8 cellular contexts compared by ENCODE assay signal in genomic region chr5:179796877-179797608, GRCh38. TPM values are rescaled to one million over a fixed set of nuclear protein-coding genes. Genes with fewer than 3 reads are reported as not detected.
DNase-seq lines count a peak whose midpoint lies in the region; ATAC-seq and TF ChIP-seq lines count a peak whose summit lies in the region.

No MANE protein-coding gene starts in this region.

- no peaks in the 10 kb centered on the region for H3K27me3 Mint-ChIP-seq in activated T-cell treated with anti-CD3 and anti-CD28 coated beads, Interleukin-2, amount 50 U/mL, for 4 hours (ENCODE audit: low read depth)
- H3K27me3 Mint-ChIP-seq in activated naive CD8-positive, alpha-beta T cell treated with anti-CD3 and anti-CD28 coated beads for 36 hours = no peaks in the 10 kb centered on the region
- no peaks in the 10 kb centered on the region for H3K27me3 Mint-ChIP-seq in memory B cell

- H3K36me3 Mint-ChIP-seq in activated T-cell treated with anti-CD3 and anti-CD28 coated beads, Interleukin-2, amount 50 U/mL, for 4 hours (ENCODE audit: insufficient read depth) = peaks cover 10% of the 10 kb centered on the region
- H3K36me3 Mint-ChIP-seq in activated naive CD8-positive, alpha-beta T cell treated with anti-CD3 and anti-CD28 coated beads for 36 hours = peaks cover 8% of the 10 kb centered on the region
- peaks cover 6% of the 10 kb centered on the region for H3K36me3 Mint-ChIP-seq in memory B cell

- H3K9me3 Mint-ChIP-seq in activated T-cell treated with anti-CD3 and anti-CD28 coated beads, Interleukin-2, amount 50 U/mL, for 4 hours = no peaks in the 10 kb centered on the region
- H3K9me3 Mint-ChIP-seq in activated naive CD8-positive, alpha-beta T cell treated with anti-CD3 and anti-CD28 coated beads for 36 hours = no peaks in the 10 kb centered on the region
- H3K9me3 Mint-ChIP-seq in memory B cell = no peaks in the 10 kb centered on the region

- no peaks in the 10 kb centered on the region for H3K9me3 ChIP-seq in tibial artery

- peak overlapping the region; percentile 61 to 75 for H3K4me3 ChIP-seq in tibial artery

- H3K27ac Mint-ChIP-seq in activated naive CD8-positive, alpha-beta T cell treated with anti-CD3 and anti-CD28 coated beads for 36 hours = peak overlapping the region; percentile 42
- peak overlapping the region; percentile 32 for H3K27ac Mint-ChIP-seq in memory B cell

- ATAC-seq in activated T-cell treated with anti-CD3 and anti-CD28 coated beads, Interleukin-2, amount 50 U/mL, for 4 hours = no peak
- ATAC-seq in memory B cell (ENCODE audit: low read depth) (no peak), GM19328 (IDR thresholded peaks at IDR 0.05; ENCODE audit: unreplicated experiment) (no peak)

- H3K27me3 ChIP-seq in tibial artery = no peaks in the 10 kb centered on the region

- H3K4me1 ChIP-seq in tibial artery = peaks cover 0 to 57% (median 44%) of the 10 kb centered on the region in 4 donors

- peaks cover 35 to 52% (median 44%) of the 10 kb centered on the region in 3 donors for H3K36me3 ChIP-seq in tibial artery

- peak overlapping the region; percentile 78 to 83 for H3K27ac ChIP-seq in tibial artery

- DNase-seq in activated T-cell treated with anti-CD3 and anti-CD28 coated beads, Interleukin-2, amount 50 U/mL, for 4 hours = no peak
- DNase-seq in activated T-cell treated with anti-CD3 and anti-CD28 coated beads, Interleukin-2, amount 50 U/mL, for 1 hour = no peak
- no peak for DNase-seq in activated naive CD8-positive, alpha-beta T cell treated with anti-CD3 and anti-CD28 coated beads for 36 hours
- DNase-seq in memory B cell (ENCODE audit: low spot score in 2 of 2) (no peak), tibial artery (peak in 1 of 2 donors; percentile 68), NCI-H2107 treated with DMSO at 0.1 percent for 48 hours (lab: John Stamatoyannopoulos, UW; ENCODE audit: unreplicated experiment) (no peak), NCI-H1436 (lab: John Stamatoyannopoulos, UW) (no peak)

- intact Hi-C loops in tibial artery (cut with DNase I; ENCODE audit: low total_unique reads) = loop anchor here (5.0 kb wide), 1 partner anchor 35 kb away; no protein-coding TSS in a partner anchor

- H3K4me1 Mint-ChIP-seq in activated T-cell treated with anti-CD3 and anti-CD28 coated beads, Interleukin-2, amount 50 U/mL, for 4 hours (ENCODE audit: low read depth) = peaks cover 31% of the 10 kb centered on the region
- peaks cover 25% of the 10 kb centered on the region for H3K4me1 Mint-ChIP-seq in activated naive CD8-positive, alpha-beta T cell treated with anti-CD3 and anti-CD28 coated beads for 36 hours
- peaks cover 31% of the 10 kb centered on the region for H3K4me1 Mint-ChIP-seq in memory B cell

- TF ChIP-seq CTCF in tibial artery (IDR thresholded peaks at IDR 0.05) = no peak

- peak overlapping the region; percentile 56 for H3K4me3 Mint-ChIP-seq in activated T-cell treated with anti-CD3 and anti-CD28 coated beads, Interleukin-2, amount 50 U/mL, for 4 hours
- peak overlapping the region; percentile 63 for H3K4me3 Mint-ChIP-seq in activated naive CD8-positive, alpha-beta T cell treated with anti-CD3 and anti-CD28 coated beads for 36 hours
- peak overlapping the region; percentile 75 for H3K4me3 Mint-ChIP-seq in memory B cell

RNA-seq across cellular contexts. Expression of gene LTC4S, which starts 3.3 kb away (rescaled TPM):
- 1 to 10 TPM in 1 of 3 donors, under 1 TPM in 2; 0.37 to 2.3 (median 0.61) TPM for total RNA-seq in activated T-cell treated with anti-CD3 and anti-CD28 coated beads, Interleukin-2, amount 50 U/mL, for 4 hours
- under 1 TPM in 1 of 2 experiments, not detected in 1; 0.29 TPM for total RNA-seq in activated naive CD8-positive, alpha-beta T cell treated with anti-CD3 and anti-CD28 coated beads for 36 hours

RNA-seq across cellular contexts. Expression of gene MGAT4B, which starts 9.6 kb away (rescaled TPM):
- 10 to 100 TPM; 43.6 to 63.7 (median 54.5) TPM for total RNA-seq in activated T-cell treated with anti-CD3 and anti-CD28 coated beads, Interleukin-2, amount 50 U/mL, for 4 hours
- total RNA-seq in activated naive CD8-positive, alpha-beta T cell treated with anti-CD3 and anti-CD28 coated beads for 36 hours = 10 to 100 TPM; 67.9 to 71.5 TPM

RNA-seq across cellular contexts. Expression of gene SQSTM1, which starts 23.7 kb away (rescaled TPM):
- total RNA-seq in activated T-cell treated with anti-CD3 and anti-CD28 coated beads, Interleukin-2, amount 50 U/mL, for 4 hours = 100 to 1,000 TPM; 109 to 141 (median 111) TPM
- total RNA-seq in activated naive CD8-positive, alpha-beta T cell treated with anti-CD3 and anti-CD28 coated beads for 36 hours = 100 to 1,000 TPM; 111 to 117 TPM
